Comparison of ENCODE assay signal across 8 cellular contexts in the genomic region with DNA sequence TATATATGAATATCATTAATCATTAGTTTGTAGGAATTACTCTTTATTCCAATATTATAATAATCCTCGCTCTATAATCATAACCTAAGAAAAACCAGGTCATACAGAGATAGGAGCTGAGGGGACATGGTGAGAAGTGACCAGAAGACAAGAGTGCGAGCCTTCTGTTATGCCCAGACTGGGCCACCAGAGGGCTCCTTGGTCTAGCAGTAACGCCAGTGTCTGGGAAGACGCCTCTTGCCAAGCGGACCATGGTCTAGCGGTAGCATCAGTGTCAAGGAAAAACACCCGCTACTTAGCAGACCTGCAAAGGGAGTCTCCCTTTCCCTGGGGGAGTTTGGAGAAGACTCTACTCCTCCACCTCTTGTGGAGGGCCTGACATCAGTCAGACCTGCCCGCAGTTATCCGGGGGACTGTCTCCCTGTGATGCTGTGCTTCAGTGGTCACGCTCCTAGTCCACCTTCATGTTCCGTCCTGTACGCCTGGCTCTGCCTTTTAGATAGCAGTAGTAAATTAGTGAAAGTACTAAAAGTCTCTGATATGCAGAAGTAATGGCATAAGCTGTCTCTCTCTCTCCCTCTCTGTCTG. TPM values are rescaled to one million over a fixed set of nuclear protein-coding genes. Genes with fewer than 3 reads are reported as not detected.
DNase-seq lines count a peak whose midpoint lies in the region; ATAC-seq and TF ChIP-seq lines count a peak whose summit lies in the region.
"Not testable (repeated sequence)": the region's sequence is repeated elsewhere in the genome, so short reads cannot be mapped to it uniquely, and the experiment has no call there.

No MANE protein-coding gene starts in this region.

- peak overlapping the region in 1 of 7 donors; percentile 2 for H3K27ac Mint-ChIP-seq in CD14-positive monocyte
- H3K27ac Mint-ChIP-seq in WTC11 = not testable (repeated sequence)

- H3K27me3 Mint-ChIP-seq in CD14-positive monocyte (ENCODE audit: low read depth in 3 of 3); WTC11 (ENCODE audit: low read depth): not testable (repeated sequence)

- POLR2A ChIA-PET in WTC11 (lab: Charles Lee) = interaction anchor here (0.6 kb wide), 1 partner anchor 257 kb away, joined by 4 read pairs; no protein-coding TSS in a partner anchor

- TF ChIP-seq CTCF in CD14-positive monocyte (IDR thresholded peaks at IDR 0.05) = peak; percentile 74
- TF ChIP-seq CTCF in WTC11 (IDR thresholded peaks at IDR 0.05) = peak; percentile 74
- TF ChIP-seq CTCF in foreskin keratinocyte (conservative IDR thresholded peaks at IDR 0.05) = peak; percentile 64

- not testable (repeated sequence) for H3K4me1 ChIP-seq in foreskin keratinocyte

- peaks cover 60% of the 10 kb centered on the region in 2 donors for H3K36me3 Mint-ChIP-seq in CD14-positive monocyte
- H3K36me3 Mint-ChIP-seq in WTC11 = peaks cover 44% of the 10 kb centered on the region

- not testable (repeated sequence) for H3K4me1 Mint-ChIP-seq in CD14-positive monocyte, WTC11

- not testable (repeated sequence) for H3K4me3 Mint-ChIP-seq in CD14-positive monocyte, WTC11

- CTCF ChIA-PET in WTC11 (lab: Charles Lee) = interaction anchor here (0.6 to 2.6 kb wide), 12 partner anchors 9 to 289 kb away, joined by 3 to 26 read pairs (median 4); a partner anchor contains a TSS

- H3K27me3 ChIP-seq in foreskin keratinocyte = not testable (repeated sequence)

- not testable (repeated sequence) for H3K9me3 Mint-ChIP-seq in CD14-positive monocyte, WTC11

- not testable (repeated sequence) for ATAC-seq in WTC11, foreskin keratinocyte

- not testable (repeated sequence) for H3K27ac ChIP-seq in foreskin keratinocyte

- intact Hi-C loops in CD14-positive monocyte (cut with micrococcal nuclease) = not testable (repeated sequence)

- not testable (repeated sequence) for DNase-seq in CD14-positive monocyte (ENCODE audit: low spot score); foreskin keratinocyte
- DNase-seq in HCEC 1CT (peak; percentile 23), NCI-H460 (ENCODE audit: extremely low read depth, low read depth) (peak; percentile 23), WTC11 (ENCODE audit: low spot score) (peak; percentile 83), astrocyte of the hippocampus (ENCODE audit: low read depth, low spot score) (peak; percentile 56), myocyte (ENCODE audit: low read depth) (peak; percentile 40)
- peak; percentile 19 for DNase-seq in stimulated activated CD8-positive, alpha-beta memory T cell treated with anti-CD3 and anti-CD28 coated beads, Interleukin-7, amount 100 ng/mL, for 24 hours (ENCODE audit: low read depth)

RNA-seq across cellular contexts. Expression of a gene that starts 10.2 kb away (rescaled TPM):
- polyA plus RNA-seq in CD14-positive monocyte (10 to 100 TPM; 21.3 to 24.4 TPM), foreskin keratinocyte (59.5 and 66.5 TPM in 2 replicates)
- total RNA-seq in NCI-H460 (2014; rRNA removed; shearing (Covaris generic)) = 56.2 and 63.1 TPM in 2 replicates
- 125 and 134 TPM in 2 replicates for polyA plus RNA-seq in NCI-H460 (2014; cell fraction: nucleus; rRNA removed)
- total RNA-seq in WTC11 (2021) (86.6 to 104 TPM (median 87.6 TPM) in 3 replicates), foreskin keratinocyte (61.0 and 66.3 TPM in 2 replicates), myocyte (50.6 and 59.6 TPM in 2 replicates)
- polyA plus RNA-seq in myocyte (2012) = 33.5 TPM

RNA-seq across cellular contexts. Expression of a gene that starts 20.8 kb away (rescaled TPM):
- polyA plus RNA-seq in CD14-positive monocyte (not detected), foreskin keratinocyte (0.44 and 0.70 TPM in 2 replicates)
- 0.26 and 0.35 TPM in 2 replicates for total RNA-seq in NCI-H460 (2014; rRNA removed; shearing (Covaris generic))
- polyA plus RNA-seq in NCI-H460 (2014; cell fraction: nucleus; rRNA removed) = 0.29 and 1.3 TPM in 2 replicates
- total RNA-seq in WTC11 (2021) (6.6 to 10.4 TPM (median 8.1 TPM) in 3 replicates), foreskin keratinocyte (0.34 and 0.67 TPM in 2 replicates), myocyte (0.67 and 0.73 TPM in 2 replicates)
- 0.59 TPM for polyA plus RNA-seq in myocyte (2012)
